8 cellular contexts compared by ENCODE assay signal in genomic region chrX:120250522-120251271, GRCh38. TPM values are rescaled to one million over a fixed set of nuclear protein-coding genes. Genes with fewer than 3 reads are reported as not detected.
A peak's percentile ranks its signal among the peaks of the same experiment; 100 is the strongest.
DNase-seq lines count a peak whose midpoint lies in the region; ATAC-seq and TF ChIP-seq lines count a peak whose summit lies in the region.

Gene ZBTB33, plus strand, starts transcription at chrX:120250812. Its CDS starts 2,604 bp downstream, at chrX:120253416.

- 0% methylated on average over 2 to 74 of the region's 75 CpGs for WGBS in endodermal cell (ENCODE audit: insufficient coverage in 1 of 2, insufficient read length in 1 of 2), 2 experiments

- H3K27ac ChIP-seq in HUES48 (ENCODE audit: low read depth, low read length) (peak within 1 kb of the TSS; percentile 86), endodermal cell (ENCODE audit: low read depth, low read length) (peak within 1 kb of the TSS; percentile 89)

- H3K27me3 ChIP-seq in HUES48 (ENCODE audit: control insufficient read depth, insufficient read depth, low read length) (peaks cover 32% of the 10 kb centered on the region), NT2/D1 (ENCODE audit: insufficient read depth, insufficient read length) (peaks cover 23% of the 10 kb centered on the region), endodermal cell (ENCODE audit: control insufficient read depth, insufficient read depth, low read length, poor library complexity, severe bottlenecking) (peaks cover 34% of the 10 kb centered on the region)

- H3K36me3 Mint-ChIP-seq in endodermal cell (ENCODE audit: low read depth) = peaks cover 20% of the 10 kb centered on the region

- peaks cover 28% of the 10 kb centered on the region for H3K9me3 Mint-ChIP-seq in endodermal cell

- H3K9ac ChIP-seq in HUES48 (ENCODE audit: low read depth, low read length) = peak within 1 kb of the TSS; percentile 82
- H3K9ac ChIP-seq in NT2/D1 (ENCODE audit: insufficient read length, low read depth) = peak within 1 kb of the TSS; percentile 92
- H3K9ac ChIP-seq in endodermal cell (ENCODE audit: extremely low read depth, low read length, poor library complexity, severe bottlenecking) = peak within 1 kb of the TSS; percentile 74

- H3K4me3 Mint-ChIP-seq in endodermal cell = peak within 1 kb of the TSS; percentile 89

- H3K4me1 ChIP-seq in HUES48 (ENCODE audit: control insufficient read depth, insufficient read depth, low read length) (peaks cover 7% of the 10 kb centered on the region), NT2/D1 (ENCODE audit: insufficient read depth, insufficient read length) (no peaks in the 10 kb centered on the region), endodermal cell (ENCODE audit: control insufficient read depth, insufficient read depth, low read length) (no peaks in the 10 kb centered on the region)

- peak within 1 kb of the TSS; percentile 94 for H3K27ac Mint-ChIP-seq in endodermal cell

- H3K36me3 ChIP-seq in HUES48 (ENCODE audit: control insufficient read depth, insufficient read depth, low read length) (peaks cover 28% of the 10 kb centered on the region), NT2/D1 (ENCODE audit: insufficient read depth, insufficient read length, low read length) (peaks cover 27% of the 10 kb centered on the region), endodermal cell (ENCODE audit: control insufficient read depth, insufficient read depth, low read length) (peaks cover 25% of the 10 kb centered on the region)

- H3K9me3 ChIP-seq in HUES48 (ENCODE audit: control insufficient read depth, insufficient read depth, low read length) (no peaks in the 10 kb centered on the region), NT2/D1 (ENCODE audit: insufficient read depth, low read length) (no peaks in the 10 kb centered on the region), endodermal cell (ENCODE audit: control insufficient read depth, low read length) (no peaks in the 10 kb centered on the region)

- H3K4me3 ChIP-seq in HUES48 (ENCODE audit: low read depth, low read length) (peak within 1 kb of the TSS; percentile 76), NT2/D1 (ENCODE audit: insufficient read length, low read depth) (peak within 1 kb of the TSS; percentile 90), endodermal cell (ENCODE audit: low read length) (peak within 1 kb of the TSS; percentile 96)

- DNase-seq in D341Med (ENCODE audit: low spot score) = peak; percentile 91
- DNase-seq in NT2/D1 (ENCODE audit: low read depth, low spot score) = peak; percentile 95
- peak; percentile 51 for DNase-seq in activated CD8-positive, alpha-beta memory T cell treated with anti-CD3 and anti-CD28 coated beads, Interleukin-2, amount 50 U/mL, for 1 hour (ENCODE audit: extremely low read depth)
- DNase-seq in endodermal cell = peak; percentile 96
- peak; percentile 91 for DNase-seq in mesenteric fat pad (ENCODE audit: low spot score)
- DNase-seq in stimulated activated CD8-positive, alpha-beta memory T cell treated with anti-CD3 and anti-CD28 coated beads, Interleukin-15, amount 100 ng/mL, for 24 hours (ENCODE audit: low read depth) = peak; percentile 40

- TF ChIP-seq CTCF in endodermal cell (conservative IDR thresholded peaks at IDR 0.05) = peak; percentile 75

- H3K27me3 Mint-ChIP-seq in endodermal cell (ENCODE audit: insufficient read depth) = peaks cover 34% of the 10 kb centered on the region

- ATAC-seq in GM21390 (IDR thresholded peaks at IDR 0.05; ENCODE audit: unreplicated experiment) = peak; percentile 97

- peaks cover 4% of the 10 kb centered on the region for H3K4me1 Mint-ChIP-seq in endodermal cell

RNA-seq across cellular contexts. Expression of gene ZBTB33, which starts in this region (rescaled TPM):
- 10 to 100 TPM; 19.0 to 19.2 TPM for total RNA-seq in endodermal cell
- 22.9 TPM for polyA plus RNA-seq in endodermal cell (2013, experiment 1 of 2)
- 23.1 TPM for polyA plus RNA-seq in endodermal cell (2013, experiment 2 of 2)
- total RNA-seq in mesenteric fat pad = 9.9 TPM

Comparison
In these comparisons a context has a peak if more than half of its experiments do, and no peak if none do; other contexts are left out.
1. Peak in every context shown above with its lines: DNase-seq, ATAC-seq, H3K4me3 ChIP-seq and H3K27ac ChIP-seq.
2. DNase-seq: peak in every context shown above with its lines; median percentile 96 in endodermal cell; 95 in NT2/D1; 91 in D341Med; 91 in mesenteric fat pad; 51 in activated CD8-positive, alpha-beta memory T cell treated with anti-CD3 and anti-CD28 coated beads, Interleukin-2, amount 50 U/mL, for 1 hour; 40 in stimulated activated CD8-positive, alpha-beta memory T cell treated with anti-CD3 and anti-CD28 coated beads, Interleukin-15, amount 100 ng/mL, for 24 hours.